16 cellular contexts compared by ENCODE assay signal in the genomic region with DNA sequence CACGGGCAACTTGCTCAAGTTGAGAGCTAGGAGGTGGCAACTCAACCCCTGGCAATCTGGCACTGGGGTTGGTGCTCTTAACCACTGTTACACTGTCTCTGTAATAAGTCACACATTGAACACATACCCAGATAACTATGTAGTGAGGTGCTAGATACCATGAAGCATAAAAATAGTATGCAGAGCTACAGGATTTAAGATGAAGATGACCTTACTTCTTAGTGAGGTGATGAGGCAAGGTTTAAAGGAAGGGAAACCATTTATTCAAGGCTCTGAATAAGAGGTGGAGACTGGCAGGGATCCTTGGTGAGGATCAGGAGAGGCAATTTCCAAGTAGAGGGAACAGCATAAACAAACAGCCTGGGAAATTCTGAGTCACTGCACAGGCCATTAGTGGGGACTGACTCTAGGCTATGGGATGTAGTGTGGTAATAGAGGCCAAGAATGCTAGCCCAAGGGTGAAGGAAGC.
DNase-seq lines count a peak whose midpoint lies in the region; ATAC-seq, FAIRE-seq and TF ChIP-seq lines count a peak whose summit lies in the region.
"Had no signal": no experiment of that assay in that cellular context is flagged by ENCODE, and none has a peak within 500 bp of the region (broad histone marks: within the 10 kb centered on the region; RNA-seq: fewer than 3 reads in every experiment).

No MANE protein-coding gene starts in this region.

- no peaks in the 10 kb centered on the region for H3K27me3 ChIP-seq in adipocyte (replicated peaks; ENCODE audit: control insufficient read depth, insufficient read depth, low read length)
- H3K27me3 ChIP-seq in uterus = no peaks in the 10 kb centered on the region
- H3K27me3 ChIP-seq: ovary had no signal

- H3K4me3 ChIP-seq in adipocyte (ENCODE audit: low read length) = no peak overlapping the region
- no peak overlapping the region for H3K4me3 ChIP-seq in fibroblast of the aortic adventitia (ENCODE audit: low read depth, low read length)
- H3K4me3 ChIP-seq in uterus = no peak overlapping the region
- H3K4me3 ChIP-seq: ovary had no signal

- TF ChIP-seq CTCF in fibroblast of the aortic adventitia (IDR thresholded peaks at IDR 0.05; ENCODE audit: insufficient read depth, low read length) (no peak), GM10266 (IDR thresholded peaks at IDR 0.05; ENCODE audit: control insufficient read depth, insufficient read depth, low read depth, missing control alignments) (no peak), uterus (IDR thresholded peaks at IDR 0.05) (no peak)

- TF ChIP-seq POLR2A in H54 (IDR thresholded peaks at IDR 0.05; ENCODE audit: low read depth, low read length) (no peak), uterus (IDR thresholded peaks at IDR 0.05) (no peak)

- H3K9ac ChIP-seq in adipocyte (ENCODE audit: low read length) = no peak overlapping the region

- no peak for ATAC-seq in HG02973 (IDR thresholded peaks at IDR 0.05; ENCODE audit: unreplicated experiment)

- no peaks in the 10 kb centered on the region for H3K9me3 ChIP-seq in adipocyte (ENCODE audit: control insufficient read depth, low read length)
- H3K9me3 ChIP-seq in uterus = no peaks in the 10 kb centered on the region
- H3K9me3 ChIP-seq: ovary had no signal

- peak; percentile 97 for FAIRE-seq in H54 (lab: Jason Lieb, UNC)

- H3K27ac ChIP-seq in uterus = no peak overlapping the region
- H3K27ac ChIP-seq: ovary had no signal

- H3K4me1 ChIP-seq in adipocyte (ENCODE audit: control insufficient read depth, insufficient read depth, low read length) = peaks cover 15% of the 10 kb centered on the region
- H3K4me1 ChIP-seq in uterus = no peaks in the 10 kb centered on the region

- intact Hi-C loops in uterus (cut with DNase I; ENCODE audit: low total_unique reads) = no loop called here

- H3K36me3 ChIP-seq in adipocyte (ENCODE audit: control insufficient read depth, insufficient read depth, low read length, severe bottlenecking) (no peaks in the 10 kb centered on the region), uterus (no peaks in the 10 kb centered on the region)
- H3K36me3 ChIP-seq: ovary had no signal

- peak; percentile 29 for DNase-seq in A172 (ENCODE audit: low spot score)
- DNase-seq in H54 (ENCODE audit: insufficient read length, low spot score) = peak; percentile 20
- peak; percentile 30 for DNase-seq in adipocyte (ENCODE audit: low read depth)
- DNase-seq in fibroblast of the aortic adventitia (ENCODE audit: low read depth) = peak; percentile 54
- DNase-seq in GM10266 (ENCODE audit: extremely low spot score) = no peak
- no peak for DNase-seq in amygdala (lab: John Stamatoyannopoulos, UW)
- DNase-seq in uterus = no peak
- DNase-seq: activated CD4-positive, alpha-beta memory T cell treated with anti-CD3 and anti-CD28 coated beads for 36 hours; DMS 273 treated with DMSO at 0.1 percent for 48 hours; endodermal cell; midbrain; NCI-H1417 treated with DMSO at 0.1 percent for 48 hours; NCI-H446 treated with DMSO at 0.1 percent for 48 hours; ovary; stimulated activated CD4-positive, alpha-beta T cell treated with anti-CD3 and anti-CD28 coated beads, Interleukin-15, amount 100 ng/mL, for 24 hours had no signal

Comparison
In these comparisons a context has a peak if more than half of its experiments do, and no peak if none do; other contexts are left out.
1. DNase-seq: peak in A172 (single experiment), H54 (single experiment), adipocyte (single experiment) and fibroblast of the aortic adventitia (single experiment); none in GM10266 (single experiment), amygdala (0 of 56) and uterus (0 of 2).